In genomic region chr6:34791164-34791841, GRCh38 we compare ENCODE assay signal across 8 cellular contexts. TPM values are rescaled to one million over a fixed set of nuclear protein-coding genes. Genes with fewer than 3 reads are reported as not detected.
A peak's percentile ranks its signal among the peaks of the same experiment; 100 is the strongest.
DNase-seq lines count a peak whose midpoint lies in the region; ATAC-seq, FAIRE-seq and TF ChIP-seq lines count a peak whose summit lies in the region.

No MANE protein-coding gene starts in this region.

- SMC1A ChIA-PET in GM12878 (lab: Charles Lee; ENCODE audit: uncharacterized antibody, unreplicated experiment), result interaction anchor here (0.5 to 1.9 kb wide), 19 partner anchors 10 to 264 kb away, joined by 3 to 8 read pairs (median 4); partner anchors contain the start of genes ANKS1A and TAF11

- H2AFZ ChIP-seq in GM12878 (ENCODE audit: control insufficient read depth, low read depth, low read length), result peak overlapping the region; percentile 96

- 6% methylated on average over 25 of the region's 25 CpGs for WGBS in HUES64
- WGBS in GM12878 (ENCODE audit: insufficient coverage, insufficient replicate concordance, low lambda C conversion rate, missing lambda C conversion rate), result 11% methylated on average over 25 of the region's 25 CpGs

- CTCF ChIA-PET in GM12878 (lab: Yijun Ruan, JAX), result interaction anchor here (0.7 to 2.7 kb wide), 28 partner anchors 8 to 349 kb away, joined by 3 to 12 read pairs (median 4); partner anchors contain the start of genes ANKS1A, SNRPC and TAF11

- H3K36me3 ChIP-seq in HUES64 (ENCODE audit: insufficient read depth, low read length) (no peaks in the 10 kb centered on the region), GM12878 (ENCODE audit: control insufficient read depth in 2 of 2, insufficient read depth in 2 of 2, low read length in 1 of 2) (no peaks in the 10 kb centered on the region), iPS-15b (ENCODE audit: control insufficient read depth, insufficient read depth, low read length) (no peaks in the 10 kb centered on the region)

- peak overlapping the region; percentile 95 for H3K4me2 ChIP-seq in GM12878 (ENCODE audit: control insufficient read depth, insufficient read depth)

- H4K20me1 ChIP-seq in GM12878 (ENCODE audit: control insufficient read depth, insufficient read depth), result no peaks in the 10 kb centered on the region

- in situ Hi-C loops in GM12878 (cut with MboI), result no loop called here

- 0 out of 2 replicates have a peak, but pooled peaks cover 5% of the 10 kb centered on the region for H3K9me3 ChIP-seq in HUES64 (ENCODE audit: insufficient read depth, low read depth, low read length)
- no peaks in the 10 kb centered on the region for H3K9me3 ChIP-seq in GM12878 (replicated peaks; ENCODE audit: control insufficient read depth, insufficient read depth, low read length)
- H3K9me3 ChIP-seq in iPS-15b (ENCODE audit: control insufficient read depth, insufficient read depth, low read length), result no peaks in the 10 kb centered on the region

- ATAC-seq in GM21390 (IDR thresholded peaks at IDR 0.05; ENCODE audit: unreplicated experiment), result peak; percentile 35
- ATAC-seq in GM12878, result peak; percentile 47

- RAD21 ChIA-PET in GM12878 (lab: Charles Lee; ENCODE audit: unreplicated experiment), result interaction anchor here (0.6 to 2.1 kb wide), 19 partner anchors 12 to 542 kb away, joined by 3 to 10 read pairs (median 4); partner anchors contain the start of genes ANKS1A, RPS10 and TAF11

- TF ChIP-seq POLR2A in GM12878 (IDR thresholded peaks at IDR 0.05; ENCODE audit: low read depth, low read length), result no peak

- H3K4me3 ChIP-seq in HUES64 (ENCODE audit: low read length) (peak overlapping the region; percentile 96), GM12878 (peak overlapping the region; percentile 67), iPS-15b (ENCODE audit: low read depth, low read length) (peak overlapping the region; percentile 75), skeletal muscle cell (ENCODE audit: low read depth, low read length) (peak overlapping the region; percentile 80)

- no peak for TF ChIP-seq EP300 in GM12878 (IDR thresholded peaks at IDR 0.05; ENCODE audit: borderline replicate concordance in 1 of 2, control insufficient read depth in 1 of 2, low read depth in 2 of 2, low read length in 2 of 2)

- BruUV-seq in GM12878 (replicated peaks; lab: Mats Ljungman, UMichigan), result TSS peak; percentile 85

- DNase-seq in DMS79 (lab: John Stamatoyannopoulos, UW), result peak; percentile 55
- DNase-seq in SW480 (ENCODE audit: low spot score), result peak; percentile 56
- DNase-seq in GM12878 (ENCODE audit: low read depth, low spot score), result no peak
- no peak for DNase-seq in skeletal muscle cell (ENCODE audit: low read depth)
- DNase-seq in NCI-H2029 treated with DMSO at 0.1 percent for 48 hours (lab: John Stamatoyannopoulos, UW), result no peak

- intact Hi-C loops in GM12878 (cut with micrococcal nuclease; ENCODE audit: unreplicated experiment), result loop anchor here (5.0 kb wide), 2 partner anchors 96 to 119 kb away; partner anchors contain the start of genes ANKS1A and TAF11

- TF ChIP-seq CTCF in GM12878 (IDR thresholded peaks at IDR 0.05 in 2 of 3, conservative IDR thresholded peaks at IDR 0.05 in 1 of 3; ENCODE audit: control insufficient read depth in 2 of 3, extremely low read depth in 1 of 3, insufficient read depth in 1 of 3, low read depth in 3 of 3, low read length in 3 of 3), result peak; percentile 6 to 58 (median 29); a peak in 3 of 6 replicates

- H3K27ac ChIP-seq in HUES64 (ENCODE audit: low read depth, low read length), result peak overlapping the region; percentile 76; the same call in 1 of the 2 replicates
- H3K27ac ChIP-seq in GM12878 (ENCODE audit: control insufficient read depth, insufficient read depth), result peak overlapping the region; percentile 79

- no peak for FAIRE-seq in GM12878 (lab: Jason Lieb, UNC)

- peak overlapping the region; percentile 90 for H3K9ac ChIP-seq in HUES64 (ENCODE audit: low read depth, low read length)
- H3K9ac ChIP-seq in GM12878 (ENCODE audit: control insufficient read depth, insufficient read depth, low read length), result peak overlapping the region; percentile 96
- peak overlapping the region; percentile 74 for H3K9ac ChIP-seq in iPS-15b (ENCODE audit: low read depth, low read length)

- POLR2A ChIA-PET in GM12878 (lab: Charles Lee), result interaction anchor here (0.6 to 2.2 kb wide), 10 partner anchors 20 to 151 kb away, joined by 3 to 10 read pairs (median 3); partner anchors contain the start of genes ILRUN and TAF11

- H3K27me3 ChIP-seq in HUES64 (ENCODE audit: insufficient read depth, low read length), result no peaks in the 10 kb centered on the region
- H3K27me3 ChIP-seq in GM12878 (replicated peaks in 1 of 2; ENCODE audit: control insufficient read depth in 2 of 2, insufficient read depth in 2 of 2, low read length in 1 of 2), result no peaks in the 10 kb centered on the region
- no peaks in the 10 kb centered on the region for H3K27me3 ChIP-seq in iPS-15b (ENCODE audit: control insufficient read depth, insufficient read depth, low read length)

- no peak; the same call in 1 of the 2 replicates for TF ChIP-seq RAD21 in GM12878 (IDR thresholded peaks at IDR 0.05; ENCODE audit: insufficient read depth, low read depth, low read length)

- H3K4me1 ChIP-seq in HUES64 (ENCODE audit: insufficient read depth, low read length) (peaks cover 10% of the 10 kb centered on the region; the same call in 1 of the 2 replicates), GM12878 (ENCODE audit: control insufficient read depth, insufficient read depth, low read length) (no peaks in the 10 kb centered on the region; the same call in 1 of the 2 replicates), iPS-15b (ENCODE audit: control insufficient read depth, insufficient read depth, low read length) (peaks cover 5% of the 10 kb centered on the region)

- peaks cover 24% of the 10 kb centered on the region for H3K79me2 ChIP-seq in GM12878 (ENCODE audit: control insufficient read depth, insufficient read depth, low read length)

TF ChIP-seq in GM12878, 131 proteins besides CTCF, POLR2A, EP300 and RAD21 (continues in another document):
- TF ChIP-seq MLLT1 (IDR thresholded peaks at IDR 0.05), result peak; percentile 41

RNA-seq across cellular contexts. Expression of gene BLTP3A, which starts 0.6 kb away (rescaled TPM):
- polyA plus RNA-seq in HUES64 (2013, experiment 1 of 2), result 8.4 TPM
- 9.6 TPM for polyA plus RNA-seq in HUES64 (2013, experiment 2 of 2)
- total RNA-seq in GM12878 (2013; cell fraction: nucleolus; rRNA removed), result 23.4 and 23.8 TPM in 2 replicates
- total RNA-seq in GM12878 (2014; rRNA removed), result 9.1 and 10.6 TPM in 2 replicates
- 10.4 and 10.5 TPM in 2 replicates for total RNA-seq in GM12878 (2014; rRNA removed; fragmentation: Illumina TruSeq; extraction: Trizol)
- 15.1 and 16.7 TPM in 2 replicates for total RNA-seq in GM12878 (2021)
- 4.1 TPM for polyA plus RNA-seq in GM12878 (2011; ENCODE audit: low read depth)
- polyA plus RNA-seq in GM12878 (2011; rRNA removed), result 12.7 and 13.5 TPM in 2 replicates
- polyA plus RNA-seq in GM12878 (2011; cell fraction: cytosol; rRNA removed), result 13.1 and 13.4 TPM in 2 replicates
- 7.4 and 8.0 TPM in 2 replicates for polyA plus RNA-seq in GM12878 (2011; cell fraction: nucleus; rRNA removed)
- polyA plus RNA-seq in GM12878 (2012), result 5.9 and 6.2 TPM in 2 replicates
- polyA plus RNA-seq in GM12878 (2014; fragmentation: Illumina TruSeq; extraction: Trizol), result 14.3 TPM in 2 replicates
- polyA plus RNA-seq in GM12878 (2014; fragmentation: Nextera tagmentation; extraction: Ambion mirVana), result 1 to 10 TPM; 2.7 to 2.8 TPM
- polyA plus RNA-seq in GM12878 (2014; rRNA removed), result 9.3 and 9.8 TPM in 2 replicates
- 1 to 10 TPM; 8.3 to 8.4 TPM for polyA plus RNA-seq in GM12878 (2016; fragmentation: Nextera tagmentation; extraction: Ambion mirVana)
- polyA minus RNA-seq in GM12878 (2011; rRNA and poly(A)+ RNA removed), result 30.1 and 34.2 TPM in 2 replicates
- 10.4 and 11.0 TPM in 2 replicates for polyA minus RNA-seq in GM12878 (2011; cell fraction: cytosol; rRNA and poly(A)+ RNA removed)
- 6.2 and 10.6 TPM in 2 replicates for polyA minus RNA-seq in GM12878 (2011; cell fraction: nucleus; rRNA and poly(A)+ RNA removed)

RNA-seq across cellular contexts. Expression of gene SNRPC, which starts 34.0 kb away (rescaled TPM):
- polyA plus RNA-seq in HUES64 (2013, experiment 1 of 2), result 276 TPM
- 272 TPM for polyA plus RNA-seq in HUES64 (2013, experiment 2 of 2)
- 25.1 and 28.1 TPM in 2 replicates for total RNA-seq in GM12878 (2013; cell fraction: nucleolus; rRNA removed)
- total RNA-seq in GM12878 (2014; rRNA removed), result 258 and 298 TPM in 2 replicates
- total RNA-seq in GM12878 (2014; rRNA removed; fragmentation: Illumina TruSeq; extraction: Trizol), result 233 and 249 TPM in 2 replicates
- 180 and 196 TPM in 2 replicates for total RNA-seq in GM12878 (2021)
- 178 TPM for polyA plus RNA-seq in GM12878 (2011; ENCODE audit: low read depth)
- polyA plus RNA-seq in GM12878 (2011; rRNA removed), result 245 and 260 TPM in 2 replicates
- 407 and 419 TPM in 2 replicates for polyA plus RNA-seq in GM12878 (2011; cell fraction: cytosol; rRNA removed)
- polyA plus RNA-seq in GM12878 (2011; cell fraction: nucleus; rRNA removed), result 129 and 183 TPM in 2 replicates
- 131 and 149 TPM in 2 replicates for polyA plus RNA-seq in GM12878 (2012)
- 258 and 370 TPM in 2 replicates for polyA plus RNA-seq in GM12878 (2014; fragmentation: Illumina TruSeq; extraction: Trizol)
- polyA plus RNA-seq in GM12878 (2014; fragmentation: Nextera tagmentation; extraction: Ambion mirVana), result 100 to 1,000 TPM; 346 to 376 TPM
- 368 and 428 TPM in 2 replicates for polyA plus RNA-seq in GM12878 (2014; rRNA removed)
- 100 to 1,000 TPM; 529 to 565 TPM for polyA plus RNA-seq in GM12878 (2016; fragmentation: Nextera tagmentation; extraction: Ambion mirVana)
- 75.7 and 92.1 TPM in 2 replicates for polyA minus RNA-seq in GM12878 (2011; rRNA and poly(A)+ RNA removed)
- 37.6 and 41.8 TPM in 2 replicates for polyA minus RNA-seq in GM12878 (2011; cell fraction: cytosol; rRNA and poly(A)+ RNA removed)
- 15.1 and 21.1 TPM in 2 replicates for polyA minus RNA-seq in GM12878 (2011; cell fraction: nucleus; rRNA and poly(A)+ RNA removed)

Comparison
In these comparisons a context has a peak if more than half of its experiments do, and no peak if none do; other contexts are left out.
1. DNase-seq: peak in DMS79 (single experiment) and SW480 (single experiment); none in GM12878 (single experiment), skeletal muscle cell (single experiment) and NCI-H2029 treated with DMSO at 0.1 percent for 48 hours (single experiment).
2. Peak in every context shown above with its lines, with median percentiles within 50 percentile points of each other: H3K4me3 ChIP-seq and H3K9ac ChIP-seq.